ENCODE assay signal across 10 cellular contexts in the genomic region with DNA sequence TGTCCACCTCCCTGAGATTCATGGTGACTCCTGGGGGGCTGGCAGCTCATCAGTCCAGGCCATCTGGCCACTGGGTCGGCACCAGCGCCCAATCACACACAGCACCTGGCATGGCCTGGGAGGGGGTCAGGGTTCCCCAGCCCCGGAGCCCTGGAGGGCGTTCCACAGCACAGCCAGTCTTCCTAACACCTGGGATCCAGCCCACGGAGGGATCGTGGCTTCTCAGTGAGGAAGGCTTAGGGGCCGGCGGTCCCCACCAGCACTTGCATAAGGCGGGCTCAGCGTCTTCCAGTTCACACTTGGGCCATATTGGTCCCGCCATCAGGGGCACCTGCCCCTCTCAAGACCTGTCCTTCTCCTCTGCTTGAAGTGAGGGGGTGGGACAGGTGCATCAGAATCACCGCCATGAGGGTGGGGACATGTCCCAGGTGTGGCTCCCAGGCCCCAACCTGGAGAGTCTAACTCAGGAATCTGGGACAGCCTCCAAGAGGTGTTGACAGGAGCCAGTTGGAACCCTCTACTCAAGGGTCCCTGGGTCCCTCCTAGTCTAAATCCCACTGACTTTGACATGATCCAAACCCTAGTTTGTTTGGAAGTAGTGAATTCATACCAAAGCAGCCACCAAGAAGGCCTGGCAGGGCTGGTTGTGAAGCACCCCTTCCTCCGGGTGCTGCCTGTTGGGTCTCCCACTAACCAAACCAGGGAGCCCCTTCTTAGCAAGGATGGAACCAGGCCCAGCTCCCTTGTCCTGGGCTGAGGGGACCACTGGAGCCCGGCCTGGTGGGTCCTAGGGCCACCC. TPM values are rescaled to one million over a fixed set of nuclear protein-coding genes. Genes with fewer than 3 reads are reported as not detected.
A peak's percentile ranks its signal among the peaks of the same experiment; 100 is the strongest.
DNase-seq lines count a peak whose midpoint lies in the region; ATAC-seq, FAIRE-seq and TF ChIP-seq lines count a peak whose summit lies in the region.
"Not testable (repeated sequence)": the region's sequence is repeated elsewhere in the genome, so short reads cannot be mapped to it uniquely, and the experiment has no call there.
"Had no signal": no experiment of that assay in that cellular context is flagged by ENCODE, and none has a peak within 500 bp of the region (broad histone marks: within the 10 kb centered on the region; RNA-seq: fewer than 3 reads in every experiment).

No MANE protein-coding gene starts in this region.

- H3K79me2 ChIP-seq in H9 (ENCODE audit: insufficient read depth, low read length); SK-N-SH (ENCODE audit: insufficient read depth); osteoblast (ENCODE audit: insufficient read depth, low read length): not testable (repeated sequence)

- not testable (repeated sequence) for H4K8ac ChIP-seq in H9 (replicated peaks; ENCODE audit: insufficient read length, low read depth, low read length)

- H3K4me3 Mint-ChIP-seq in H9; stimulated activated naive CD8-positive, alpha-beta T cell treated with anti-CD3 and anti-CD28 coated beads, Interleukin-15, amount 100 ng/mL, for 72 hours: not testable (repeated sequence)

- H3K9me3 ChIP-seq in H9 (ENCODE audit: control insufficient read depth, low read depth, low read length); SK-N-SH; kidney (ENCODE audit: control insufficient read depth in 1 of 2, low read length in 2 of 2); osteoblast (ENCODE audit: low read depth, low read length): not testable (repeated sequence)

- not testable (repeated sequence) for H3K4me3 ChIP-seq in SK-N-SH (ENCODE audit: low read depth in 2 of 2, low read length in 1 of 2); kidney (ENCODE audit: low read length in 2 of 2); osteoblast (ENCODE audit: insufficient read depth, low read length)

- H3K14ac ChIP-seq in H9 (ENCODE audit: insufficient read depth, low read length): not testable (repeated sequence)

- not testable (repeated sequence) for H3K9me2 ChIP-seq in SK-N-SH

- not testable (repeated sequence) for H3K4ac ChIP-seq in H9 (ENCODE audit: low read depth, low read length)

- TF ChIP-seq EP300 in SK-N-SH (IDR thresholded peaks at IDR 0.05; ENCODE audit: borderline replicate concordance in 1 of 2, low read depth in 1 of 2, low read length in 1 of 2): not testable (repeated sequence)

- H4K91ac ChIP-seq in H9 (ENCODE audit: insufficient read length, low read depth, low read length): not testable (repeated sequence)

- peak; percentile 0 for DNase-seq in CD1c-positive myeloid dendritic cell (ENCODE audit: extremely low spot score)
- DNase-seq in H9: peak; percentile 22
- DNase-seq in SK-N-SH: peak; percentile 25
- DNase-seq in astrocyte of the hippocampus (ENCODE audit: low read depth, low spot score): peak; percentile 2
- DNase-seq in kidney: peak; percentile 88
- DNase-seq in osteoblast (ENCODE audit: insufficient read length, low spot score, missing footprints): peak; percentile 53
- DNase-seq in stimulated activated naive CD8-positive, alpha-beta T cell treated with anti-CD3 and anti-CD28 coated beads, Interleukin-15, amount 100 ng/mL, for 72 hours: not testable (repeated sequence)

- H3K79me1 ChIP-seq in H9 (ENCODE audit: insufficient read depth, low read depth, low read length, poor library complexity, severe bottlenecking): not testable (repeated sequence)

- CTCF ChIA-PET in SK-N-SH (lab: Yijun Ruan, JAX): interaction anchor here (0.6 to 1.2 kb wide), 7 partner anchors 9 to 165 kb away, joined by 3 to 5 read pairs (median 3); no protein-coding TSS in a partner anchor

- not testable (repeated sequence) for H2BK20ac ChIP-seq in H9 (ENCODE audit: low read depth, low read length, poor library complexity, severe bottlenecking)

- not testable (repeated sequence) for H3K36me3 Mint-ChIP-seq in H9 (ENCODE audit: insufficient read depth in 1 of 3, low read depth in 3 of 3)

- peaks cover 12% of the 10 kb centered on the region for H3K27me3 Mint-ChIP-seq in H9 (ENCODE audit: low read depth)
- peaks cover 61% of the 10 kb centered on the region for H3K27me3 Mint-ChIP-seq in stimulated activated naive CD8-positive, alpha-beta T cell treated with anti-CD3 and anti-CD28 coated beads, Interleukin-15, amount 100 ng/mL, for 72 hours

- not testable (repeated sequence) for H3K56ac ChIP-seq in H9 (ENCODE audit: insufficient read length, low read depth, low read length)

- H3K18ac ChIP-seq in H9 (ENCODE audit: insufficient read length, low read depth, low read length): not testable (repeated sequence)

- TF ChIP-seq RAD21 in SK-N-SH (IDR thresholded peaks at IDR 0.05; ENCODE audit: low read length): not testable (repeated sequence)

- FAIRE-seq in kidney (lab: Jason Lieb, UNC): not testable (repeated sequence)

- H3K23me2 ChIP-seq in H9 (ENCODE audit: insufficient read length, low read depth, low read length, poor library complexity, severe bottlenecking): not testable (repeated sequence)

- not testable (repeated sequence) for H4K20me1 ChIP-seq in H9 (ENCODE audit: control insufficient read depth, insufficient read depth, insufficient read length); SK-N-SH (ENCODE audit: insufficient read depth); osteoblast (ENCODE audit: insufficient read depth, low read length)

- not testable (repeated sequence) for TF ChIP-seq CTCF in H9 (conservative IDR thresholded peaks at IDR 0.05); SK-N-SH (IDR thresholded peaks at IDR 0.05); kidney (IDR thresholded peaks at IDR 0.05; ENCODE audit: borderline replicate concordance, extremely low read depth, insufficient read depth); osteoblast (IDR thresholded peaks at IDR 0.05; ENCODE audit: extremely low read depth, low read depth, low read length)

- not testable (repeated sequence) for H3K9me3 Mint-ChIP-seq in H9; stimulated activated naive CD8-positive, alpha-beta T cell treated with anti-CD3 and anti-CD28 coated beads, Interleukin-15, amount 100 ng/mL, for 72 hours

- H3T11ph ChIP-seq in H9 (ENCODE audit: low read length): not testable (repeated sequence)

- intact Hi-C loops in kidney (cut with DNase I): not testable (repeated sequence)

- not testable (repeated sequence) for H3K36me3 ChIP-seq in SK-N-SH (replicated peaks in 1 of 2; ENCODE audit: control insufficient read depth in 1 of 2, insufficient read depth in 2 of 2, low read length in 1 of 2); kidney (ENCODE audit: control insufficient read depth in 1 of 2, insufficient read depth in 2 of 2, low read length in 2 of 2); osteoblast (ENCODE audit: insufficient read depth, low read length)

- H3K23ac ChIP-seq in H9 (ENCODE audit: insufficient read length, low read depth, low read length): not testable (repeated sequence)

- H3K4me1 Mint-ChIP-seq in H9: peaks cover 10 to 12% of the 10 kb centered on the region in 2 experiments
- not testable (repeated sequence) for H3K4me1 Mint-ChIP-seq in stimulated activated naive CD8-positive, alpha-beta T cell treated with anti-CD3 and anti-CD28 coated beads, Interleukin-15, amount 100 ng/mL, for 72 hours

- not testable (repeated sequence) for H2BK15ac ChIP-seq in H9 (ENCODE audit: low read depth, low read length)

- H3K27ac Mint-ChIP-seq in H9; stimulated activated naive CD8-positive, alpha-beta T cell treated with anti-CD3 and anti-CD28 coated beads, Interleukin-15, amount 100 ng/mL, for 72 hours: not testable (repeated sequence)

- not testable (repeated sequence) for H2AK5ac ChIP-seq in H9 (ENCODE audit: insufficient read length, low read length)

- H3K4me2 ChIP-seq in H9 (ENCODE audit: insufficient read depth, insufficient read length, low read length); SK-N-SH; osteoblast (ENCODE audit: insufficient read depth, low read length): not testable (repeated sequence)

- POLR2A ChIA-PET in SK-N-SH (lab: Yijun Ruan, JAX): not testable (repeated sequence)

- not testable (repeated sequence) for H2BK5ac ChIP-seq in H9 (ENCODE audit: insufficient read length, low read length)

- not testable (repeated sequence) for H2AFZ ChIP-seq in H9 (ENCODE audit: low read length); SK-N-SH (ENCODE audit: low read depth); osteoblast (ENCODE audit: low read length)

- not testable (repeated sequence) for H3F3A ChIP-seq in SK-N-SH (replicated peaks; ENCODE audit: insufficient read depth)

- H2BK120ac ChIP-seq in H9 (ENCODE audit: low read depth, low read length, poor library complexity, severe bottlenecking): not testable (repeated sequence)

- H3K27ac ChIP-seq in H9 (ENCODE audit: insufficient read length, low read depth, low read length); SK-N-SH (ENCODE audit: low read depth in 2 of 2, low read length in 1 of 2); kidney (ENCODE audit: low read depth in 2 of 2, low read length in 2 of 2); osteoblast (ENCODE audit: low read depth, low read length): not testable (repeated sequence)

- ATAC-seq in esophagus mucosa: peak; percentile 6
- peak; percentile 18 for ATAC-seq in stimulated activated naive CD8-positive, alpha-beta T cell treated with anti-CD3 and anti-CD28 coated beads, Interleukin-15, amount 100 ng/mL, for 72 hours

- H4K5ac ChIP-seq in H9 (ENCODE audit: insufficient read length, low read depth, low read length): not testable (repeated sequence)

- H2BK12ac ChIP-seq in H9 (ENCODE audit: insufficient read length, low read depth, low read length): not testable (repeated sequence)

- WGBS in H9 (ENCODE audit: extremely low coverage, insufficient read length, low lambda C conversion rate): no CpG with 5 or more reads among the region's 14 CpGs
- 69% methylated on average over 10 of the region's 14 CpGs for WGBS in SK-N-SH (ENCODE audit: low lambda C conversion rate)

- not testable (repeated sequence) for H3K9ac ChIP-seq in H9 (ENCODE audit: extremely low read depth, insufficient read length, low read length); SK-N-SH
- peak overlapping the region in 1 of 2 donors; percentile 21 for H3K9ac ChIP-seq in kidney (ENCODE audit: low read length in 2 of 2)

- H3K4me1 ChIP-seq in H9 (ENCODE audit: insufficient read depth, low read length); SK-N-SH (ENCODE audit: control insufficient read depth in 1 of 2, insufficient read depth in 2 of 2, low read depth in 1 of 2, low read length in 1 of 2); osteoblast (ENCODE audit: insufficient read depth, low read length): not testable (repeated sequence)
- peaks cover 13 to 15% of the 10 kb centered on the region in 2 donors for H3K4me1 ChIP-seq in kidney (ENCODE audit: control insufficient read depth in 1 of 2, insufficient read depth in 1 of 2, low read depth in 1 of 2, low read length in 2 of 2)

- not testable (repeated sequence) for H3K27me3 ChIP-seq in H9 (ENCODE audit: insufficient read depth, low read length); SK-N-SH (ENCODE audit: insufficient read depth)
- H3K27me3 ChIP-seq in osteoblast (ENCODE audit: insufficient read depth, low read length): peaks cover 29% of the 10 kb centered on the region

RNA-seq across cellular contexts. Expression of a gene that starts 22.0 kb away (rescaled TPM):
- 1,874 and 2,051 TPM in 2 replicates for total RNA-seq in H9 (2021)
- polyA plus RNA-seq in SK-N-SH (2012; rRNA removed): not detected in 2 replicates
- not detected in 2 replicates for polyA plus RNA-seq in SK-N-SH (2012; cell fraction: cytosol; rRNA removed)
- not detected in 2 replicates for polyA plus RNA-seq in SK-N-SH (2012; cell fraction: nucleus; rRNA removed)
- total RNA-seq in esophagus mucosa: 6,387 TPM
- 8,605 TPM for total RNA-seq in kidney
- 26.8 TPM for polyA plus RNA-seq in kidney (ENCODE audit: insufficient read depth, low read depth, low replicate concordance)
- under 0.01 TPM in 1 of 2 replicates, not detected in the other for total RNA-seq in osteoblast
- polyA plus RNA-seq: CD4-positive, alpha-beta memory T cell; foreskin keratinocyte had no signal

RNA-seq across cellular contexts. Expression of a gene that starts 51.6 kb away (rescaled TPM):
- 1,874 and 2,051 TPM in 2 replicates for total RNA-seq in H9 (2021)
- not detected in 2 replicates for polyA plus RNA-seq in SK-N-SH (2012; rRNA removed)
- polyA plus RNA-seq in SK-N-SH (2012; cell fraction: cytosol; rRNA removed): not detected in 2 replicates
- polyA plus RNA-seq in SK-N-SH (2012; cell fraction: nucleus; rRNA removed): not detected in 2 replicates
- total RNA-seq in esophagus mucosa: 6,387 TPM
- 8,605 TPM for total RNA-seq in kidney
- 26.8 TPM for polyA plus RNA-seq in kidney (ENCODE audit: insufficient read depth, low read depth, low replicate concordance)
- under 0.01 TPM in 1 of 2 replicates, not detected in the other for total RNA-seq in osteoblast
- polyA plus RNA-seq: CD4-positive, alpha-beta memory T cell; foreskin keratinocyte had no signal

Comparison
In these comparisons a context has a peak if more than half of its experiments do, and no peak if none do; other contexts are left out.
1. RNA of a gene that starts 22.0 kb away (total RNA-seq): 8,605 TPM in kidney (single experiment), 6,387 TPM in esophagus mucosa (single experiment) and 1,874 to 2,051 TPM in H9; under 0.01 TPM in osteoblast; every median in the first group is over 1,000 times any median in the second.
2. RNA of a gene that starts 51.6 kb away (total RNA-seq): 8,605 TPM in kidney (single experiment), 6,387 TPM in esophagus mucosa (single experiment) and 1,874 to 2,051 TPM in H9; under 0.01 TPM in osteoblast; every median in the first group is over 1,000 times any median in the second.